In genomic region chr22:39097098-39098020, GRCh38 we compare ENCODE assay signal across 1 cellular context.
TF ChIP-seq lines count a peak whose summit lies in the region.

APOBEC3H (plus strand) TSS chr22:39097244; CDS start chr22:39100279, 3,035 bp downstream.

TF ChIP-seq in GM12878, 131 proteins besides CTCF, POLR2A, EP300 and RAD21 (continued from another document and continues in another):
- TF ChIP-seq BCL11A (IDR thresholded peaks at IDR 0.05; ENCODE audit: low read depth, low read length): 0 out of 2 replicates have a peak, but pooled peaks have one; percentile 14
- no peak for TF ChIP-seq PAX8 (IDR thresholded peaks at IDR 0.05)
- no peak for TF ChIP-seq MEF2A (IDR thresholded peaks at IDR 0.05; ENCODE audit: insufficient read depth, low read depth, low read length)
- TF ChIP-seq CHD1 (IDR thresholded peaks at IDR 0.05; ENCODE audit: low read depth, low read length): no peak
- TF ChIP-seq NR2C2 (IDR thresholded peaks at IDR 0.05; ENCODE audit: borderline replicate concordance, control insufficient read depth, insufficient read length, low read depth): no peak
- no peak for TF ChIP-seq ZBTB40 (IDR thresholded peaks at IDR 0.05; ENCODE audit: borderline replicate concordance)
- TF ChIP-seq IRF4 (IDR thresholded peaks at IDR 0.05; ENCODE audit: low read depth, low read length): no peak
- TF ChIP-seq BHLHE40 (IDR thresholded peaks at IDR 0.05; ENCODE audit: borderline replicate concordance in 1 of 2, low read depth in 2 of 2, low read length in 1 of 2): peak in 1 of 2 experiments; percentile 64; a peak in 2 of 4 replicates
- TF ChIP-seq ZSCAN29 (IDR thresholded peaks at IDR 0.05): no peak
- peak; percentile 38; the same call in 1 of the 2 replicates for TF ChIP-seq TAF1 (IDR thresholded peaks at IDR 0.05; ENCODE audit: borderline replicate concordance, low read depth, low read length)
- no peak for TF ChIP-seq SREBF1 (IDR thresholded peaks at IDR 0.05; ENCODE audit: low read length)
- no peak for TF ChIP-seq E2F4 (IDR thresholded peaks at IDR 0.05; ENCODE audit: low read depth, low read length)
- no peak for TF ChIP-seq NKRF (conservative IDR thresholded peaks at IDR 0.05)
- no peak for TF ChIP-seq ZZZ3 (IDR thresholded peaks at IDR 0.05; ENCODE audit: control insufficient read depth, insufficient read length, low read depth)
- TF ChIP-seq ZNF384 (IDR thresholded peaks at IDR 0.05; ENCODE audit: borderline replicate concordance, low read depth, low read length): no peak
- TF ChIP-seq ESRRA (IDR thresholded peaks at IDR 0.05; ENCODE audit: low read length): no peak
- TF ChIP-seq FOS (IDR thresholded peaks at IDR 0.05; ENCODE audit: borderline replicate concordance, extremely low read depth, insufficient read length): no peak
- TF ChIP-seq IKZF2 (IDR thresholded peaks at IDR 0.05): peak; percentile 76 to 81
- TF ChIP-seq SMAD1 (IDR thresholded peaks at IDR 0.05; ENCODE audit: low read depth, partially characterized antibody): no peak
- no peak for TF ChIP-seq RFX5 (IDR thresholded peaks at IDR 0.05; ENCODE audit: low read depth, low read length)
- no peak for TF ChIP-seq TCF7 (IDR thresholded peaks at IDR 0.05; ENCODE audit: borderline replicate concordance)
- peak; percentile 22; the same call in 1 of the 2 replicates for TF ChIP-seq SPI1 (IDR thresholded peaks at IDR 0.05; ENCODE audit: borderline replicate concordance, insufficient read depth, low read depth, low read length)
- TF ChIP-seq CBX3 (IDR thresholded peaks at IDR 0.05; ENCODE audit: borderline replicate concordance, low read depth): no peak
- TF ChIP-seq NFIC (IDR thresholded peaks at IDR 0.05; ENCODE audit: low read depth, low read length): 0 out of 2 replicates have a peak, but pooled peaks have one; percentile 37
- TF ChIP-seq ATF3 (IDR thresholded peaks at IDR 0.05; ENCODE audit: borderline replicate concordance, extremely low read depth, low read depth, low read length): no peak
- TF ChIP-seq SKIL (IDR thresholded peaks at IDR 0.05; ENCODE audit: low read depth, poor library complexity, severe bottlenecking): peak; percentile 62
- TF ChIP-seq BMI1 (IDR thresholded peaks at IDR 0.05; ENCODE audit: borderline replicate concordance): no peak
- no peak for TF ChIP-seq E2F8 (IDR thresholded peaks at IDR 0.05; ENCODE audit: low read depth, partially characterized antibody)
- TF ChIP-seq HDAC6 (IDR thresholded peaks at IDR 0.05; ENCODE audit: unreplicated experiment): no peak
- TF ChIP-seq ZBTB11 (CRISPR knock-in tag; IDR thresholded peaks at IDR 0.05): no peak
- TF ChIP-seq RBBP5 (conservative IDR thresholded peaks at IDR 0.05): no peak
- TF ChIP-seq CEBPB (IDR thresholded peaks at IDR 0.05; ENCODE audit: borderline replicate concordance in 1 of 2, low read depth in 2 of 2, low read length in 2 of 2): no peak
- TF ChIP-seq WRNIP1 (IDR thresholded peaks at IDR 0.05; ENCODE audit: borderline replicate concordance, low read depth, low read length): no peak
- TF ChIP-seq CREB1 (IDR thresholded peaks at IDR 0.05; ENCODE audit: low read depth): no peak
- TF ChIP-seq ELK1 (IDR thresholded peaks at IDR 0.05; ENCODE audit: low read depth, low read length): no peak
- no peak for TF ChIP-seq ZNF207 (IDR thresholded peaks at IDR 0.05; ENCODE audit: borderline replicate concordance)
- TF ChIP-seq IRF3 (IDR thresholded peaks at IDR 0.05): no peak
